8 cellular contexts compared by ENCODE assay signal in genomic region chr18:13726972-13727331, GRCh38. TPM values are rescaled to one million over a fixed set of nuclear protein-coding genes. Genes with fewer than 3 reads are reported as not detected.
DNase-seq lines count a peak whose midpoint lies in the region; ATAC-seq and TF ChIP-seq lines count a peak whose summit lies in the region.

No MANE protein-coding gene starts in this region.

- no peaks in the 10 kb centered on the region for H3K36me3 ChIP-seq in kidney epithelial cell (ENCODE audit: control insufficient read depth, insufficient read depth, low read length)

- peak overlapping the region; percentile 51 for H3K4me3 ChIP-seq in kidney epithelial cell (ENCODE audit: low read depth, low read length)

- no peaks in the 10 kb centered on the region for H3K27me3 ChIP-seq in kidney epithelial cell (ENCODE audit: control insufficient read depth, insufficient read depth, low read length)

- no peak for TF ChIP-seq CTCF in kidney epithelial cell (IDR thresholded peaks at IDR 0.05; ENCODE audit: insufficient read depth, low read length, poor library complexity, severe bottlenecking)

- ATAC-seq in HG03039 (IDR thresholded peaks at IDR 0.05; ENCODE audit: unreplicated experiment) (peak; percentile 4), HG03280 (IDR thresholded peaks at IDR 0.05; ENCODE audit: unreplicated experiment) (no peak)

- DNase-seq in activated T-cell treated with anti-CD3 and anti-CD28 coated beads for 24 hours (ENCODE audit: low read depth) (peak; percentile 14), RKO (ENCODE audit: low spot score) (peak; percentile 76), brain pericyte (ENCODE audit: low read depth, low spot score) (peak; percentile 18), kidney epithelial cell (ENCODE audit: low read depth) (no peak)
- no peak for DNase-seq in activated T-cell treated with anti-CD3 and anti-CD28 coated beads, Interleukin-2, amount 50 U/mL, for 1 hour
- DNase-seq in stimulated activated CD4-positive, alpha-beta T cell treated with anti-CD3 and anti-CD28 coated beads, Interleukin-2, amount 100 ng/mL, for 4 hours (ENCODE audit: low read depth): peak; percentile 2

RNA-seq across cellular contexts. Expression of gene RNMT, which starts 0.5 kb away (rescaled TPM):
- total RNA-seq in kidney epithelial cell: 46.3 and 49.3 TPM in 2 replicates

RNA-seq across cellular contexts. Expression of gene FAM210A, which starts 0.6 kb away (rescaled TPM):
- 13.6 and 18.3 TPM in 2 replicates for total RNA-seq in kidney epithelial cell

Comparison
In these comparisons a context has a peak if more than half of its experiments do, and no peak if none do; other contexts are left out.
1. DNase-seq: peak in activated T-cell treated with anti-CD3 and anti-CD28 coated beads for 24 hours (single experiment), RKO (single experiment), brain pericyte (single experiment) and stimulated activated CD4-positive, alpha-beta T cell treated with anti-CD3 and anti-CD28 coated beads, Interleukin-2, amount 100 ng/mL, for 4 hours (single experiment); none in activated T-cell treated with anti-CD3 and anti-CD28 coated beads, Interleukin-2, amount 50 U/mL, for 1 hour (single experiment) and kidney epithelial cell (single experiment).